In genomic region chr15:36185438-36185837, GRCh38 we compare ENCODE assay signal across 29 cellular contexts.
"Had no signal": no experiment of that assay in that cellular context is flagged by ENCODE, and none has a peak within 500 bp of the region (broad histone marks: within the 10 kb centered on the region; RNA-seq: fewer than 3 reads in every experiment).

No MANE protein-coding gene starts in this region.

- H3K27me3 ChIP-seq: brain microvascular endothelial cell, gastrocnemius medialis, hepatocyte, right lobe of liver, testis had no signal

- H3K4me1 Mint-ChIP-seq: activated CD4-positive, alpha-beta T cell treated with anti-CD3 and anti-CD28 coated beads, Interleukin-2, amount 10 ng/mL, durations not matched to agents 24 days and 14 days; activated naive CD4-positive, alpha-beta T cell treated with anti-CD3 and anti-CD28 coated beads, Interleukin-2, amount 10 ng/mL, durations not matched to agents 7 days and 5 days; activated naive CD8-positive, alpha-beta T cell treated with anti-CD3 and anti-CD28 coated beads, Interleukin-2, amount 10 ng/mL, durations not matched to agents 7 days and 5 days had no signal

- H3K4me1 ChIP-seq: gastrocnemius medialis, left ventricle myocardium inferior, testis had no signal

- H3K79me2 ChIP-seq: hepatocyte had no signal

- H3K9me3 Mint-ChIP-seq: activated CD4-positive, alpha-beta memory T cell treated with anti-CD3 and anti-CD28 coated beads for 36 hours; activated CD4-positive, alpha-beta T cell treated with anti-CD3 and anti-CD28 coated beads, Interleukin-2, amount 10 ng/mL, durations not matched to agents 24 days and 14 days had no signal

- H3K27me3 Mint-ChIP-seq: activated CD4-positive, alpha-beta memory T cell treated with anti-CD3 and anti-CD28 coated beads for 36 hours; activated CD4-positive, alpha-beta T cell treated with anti-CD3 and anti-CD28 coated beads, Interleukin-2, amount 10 ng/mL, durations not matched to agents 24 days and 14 days; activated naive CD4-positive, alpha-beta T cell treated with anti-CD3 and anti-CD28 coated beads, Interleukin-2, amount 10 ng/mL, durations not matched to agents 7 days and 5 days; activated naive CD8-positive, alpha-beta T cell treated with anti-CD3 and anti-CD28 coated beads, Interleukin-2, amount 10 ng/mL, durations not matched to agents 7 days and 5 days; effector memory CD8-positive, alpha-beta T cell; natural killer cell treated with Interleukin-12 subunit alpha and Interleukin-12 subunit beta and Interleukin-15 and Interleukin-18, amount 100 ng/mL, for 72 hours had no signal

- H3K9me3 ChIP-seq: gastrocnemius medialis, left ventricle myocardium inferior, mucosa of descending colon, right lobe of liver, testis had no signal

- H3K4me2 ChIP-seq: hepatocyte had no signal

- H3K36me3 ChIP-seq: brain microvascular endothelial cell, gastrocnemius medialis, left ventricle myocardium inferior, right lobe of liver, WERI-Rb-1 had no signal

- ATAC-seq: activated CD4-positive, CD25-positive, alpha-beta regulatory T cell treated with anti-CD3 and anti-CD28 coated beads, Interleukin-2, amount 50 U/mL, for 24 hours; effector memory CD8-positive, alpha-beta T cell; esophagus mucosa; gastrocnemius medialis; natural killer cell treated with Interleukin-12 subunit alpha and Interleukin-12 subunit beta and Interleukin-15 and Interleukin-18, amount 100 ng/mL, for 72 hours; right lobe of liver had no signal

- H2AFZ ChIP-seq: hepatocyte had no signal

- H3K4me3 ChIP-seq: gastrocnemius medialis, hepatocyte, left ventricle myocardium inferior, lung, mucosa of descending colon, right lobe of liver, testis had no signal

- H3K4me3 Mint-ChIP-seq: activated CD4-positive, alpha-beta memory T cell treated with anti-CD3 and anti-CD28 coated beads for 36 hours; activated CD4-positive, alpha-beta T cell treated with anti-CD3 and anti-CD28 coated beads, Interleukin-2, amount 10 ng/mL, durations not matched to agents 24 days and 14 days; activated naive CD4-positive, alpha-beta T cell treated with anti-CD3 and anti-CD28 coated beads, Interleukin-2, amount 10 ng/mL, durations not matched to agents 7 days and 5 days; activated naive CD8-positive, alpha-beta T cell treated with anti-CD3 and anti-CD28 coated beads, Interleukin-2, amount 10 ng/mL, durations not matched to agents 7 days and 5 days; effector memory CD8-positive, alpha-beta T cell; natural killer cell treated with Interleukin-12 subunit alpha and Interleukin-12 subunit beta and Interleukin-15 and Interleukin-18, amount 100 ng/mL, for 72 hours had no signal

- H3K27ac Mint-ChIP-seq: activated CD4-positive, alpha-beta memory T cell treated with anti-CD3 and anti-CD28 coated beads for 36 hours; activated CD4-positive, alpha-beta T cell treated with anti-CD3 and anti-CD28 coated beads, Interleukin-2, amount 10 ng/mL, durations not matched to agents 24 days and 14 days; activated naive CD4-positive, alpha-beta T cell treated with anti-CD3 and anti-CD28 coated beads, Interleukin-2, amount 10 ng/mL, durations not matched to agents 7 days and 5 days; activated naive CD8-positive, alpha-beta T cell treated with anti-CD3 and anti-CD28 coated beads, Interleukin-2, amount 10 ng/mL, durations not matched to agents 7 days and 5 days; effector memory CD8-positive, alpha-beta T cell; natural killer cell treated with Interleukin-12 subunit alpha and Interleukin-12 subunit beta and Interleukin-15 and Interleukin-18, amount 100 ng/mL, for 72 hours had no signal

- H3K36me3 Mint-ChIP-seq: activated CD4-positive, alpha-beta memory T cell treated with anti-CD3 and anti-CD28 coated beads for 36 hours; activated naive CD4-positive, alpha-beta T cell treated with anti-CD3 and anti-CD28 coated beads, Interleukin-2, amount 10 ng/mL, durations not matched to agents 7 days and 5 days; activated naive CD8-positive, alpha-beta T cell treated with anti-CD3 and anti-CD28 coated beads, Interleukin-2, amount 10 ng/mL, durations not matched to agents 7 days and 5 days; natural killer cell treated with Interleukin-12 subunit alpha and Interleukin-12 subunit beta and Interleukin-15 and Interleukin-18, amount 100 ng/mL, for 72 hours had no signal

- FAIRE-seq: astrocyte, urothelium cell line had no signal

- DNase-seq: activated CD4-positive, alpha-beta memory T cell treated with anti-CD3 and anti-CD28 coated beads for 36 hours; activated CD4-positive, alpha-beta T cell treated with anti-CD3 and anti-CD28 coated beads, Interleukin-2, amount 10 ng/mL, durations not matched to agents 24 days and 14 days; activated CD8-positive, alpha-beta memory T cell treated with anti-CD3 and anti-CD28 coated beads, Interleukin-2, amount 50 U/mL, for 4 hours; activated gamma-delta T cell; activated naive CD4-positive, alpha-beta T cell treated with anti-CD3 and anti-CD28 coated beads, Interleukin-2, amount 10 ng/mL, durations not matched to agents 7 days and 5 days; activated naive CD8-positive, alpha-beta T cell treated with anti-CD3 and anti-CD28 coated beads, Interleukin-2, amount 10 ng/mL, durations not matched to agents 7 days and 5 days; activated T-cell treated with anti-CD3 and anti-CD28 coated beads, Interleukin-2, amount 50 U/mL, for 1 hour; amniotic stem cell; brain microvascular endothelial cell; cortex of kidney; effector memory CD8-positive, alpha-beta T cell; gastrocnemius medialis; islet precursor cell; left ventricle myocardium inferior; mucosa of descending colon; right lobe of liver; stimulated activated CD4-positive, alpha-beta T cell treated with anti-CD3 and anti-CD28 coated beads, Interleukin-2, amount 100 ng/mL, for 48 hours; stimulated activated naive CD4-positive, alpha-beta T cell treated with Interleukin-2 at 50 U/mL for 16 hours; T1000; testis; trophoblast cell; WERI-Rb-1 had no signal

- H3K27ac ChIP-seq: brain microvascular endothelial cell, gastrocnemius medialis, hepatocyte, left ventricle myocardium inferior, right lobe of liver, testis, WERI-Rb-1 had no signal
